1 cellular context compared by ENCODE assay signal in the genomic region with DNA sequence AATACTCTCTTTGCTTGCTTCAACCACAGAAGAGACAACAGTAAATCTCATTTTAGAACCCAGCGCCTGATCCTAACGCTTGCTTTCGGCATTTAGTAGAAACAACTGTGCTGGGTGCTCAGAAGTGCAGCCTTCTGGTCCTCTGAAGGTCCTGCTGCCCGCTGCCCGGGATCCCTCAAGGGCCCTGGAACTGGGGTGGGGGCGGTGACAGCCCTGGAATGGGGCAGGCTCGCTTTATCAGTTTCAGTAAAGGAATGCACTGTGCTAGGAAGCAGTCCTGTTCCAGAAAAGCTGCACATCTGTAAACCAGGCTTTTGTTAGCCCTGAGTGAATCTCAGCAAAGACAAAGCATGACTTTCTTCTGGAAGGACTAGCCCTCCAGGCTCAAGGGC.
TF ChIP-seq lines count a peak whose summit lies in the region.

No MANE protein-coding gene starts in this region.

TF ChIP-seq in IMR-90, 13 proteins besides CTCF, POLR2A, EP300 and RAD21 (continued from another document):
- TF ChIP-seq RCOR1 (IDR thresholded peaks at IDR 0.05; ENCODE audit: insufficient replicate concordance, low read length) (no peak), MXI1 (IDR thresholded peaks at IDR 0.05; ENCODE audit: borderline replicate concordance, low read depth, low read length) (no peak), RFX5 (IDR thresholded peaks at IDR 0.05; ENCODE audit: low read depth, low read length) (no peak), BHLHE40 (IDR thresholded peaks at IDR 0.05; ENCODE audit: low read depth, low read length) (no peak), USF2 (IDR thresholded peaks at IDR 0.05; ENCODE audit: low read depth, low read length) (no peak), SMC3 (IDR thresholded peaks at IDR 0.05; ENCODE audit: low read depth, low read length) (no peak), CHD1 (IDR thresholded peaks at IDR 0.05; ENCODE audit: low read depth, low read length) (no peak), ELK1 (IDR thresholded peaks at IDR 0.05; ENCODE audit: borderline replicate concordance, low read depth, low read length) (no peak)
TF ChIP-seq in IMR-90: peak in this region for 0.
